ENCODE assay signal across 36 cellular contexts in genomic region chr19:5365905-5366304, GRCh38.
"Had no signal": no experiment of that assay in that cellular context is flagged by ENCODE, and none has a peak within 500 bp of the region (broad histone marks: within the 10 kb centered on the region; RNA-seq: fewer than 3 reads in every experiment).

No MANE protein-coding gene starts in this region.

- H3K4me3 ChIP-seq: MG63 had no signal

- DNase-seq: Karpas-422, Kasumi-1, MG63, MM.1S, MV-4-11, NCI-H1048, NCI-H1092, NCI-H1092 treated with DMSO at 0.1 percent for 48 hours, NCI-H1105, NCI-H1105 treated with DMSO at 0.1 percent for 48 hours, NCI-H1417, NCI-H1417 treated with DMSO at 0.1 percent for 48 hours, NCI-H1436, NCI-H1436 treated with DMSO at 0.1 percent for 48 hours, NCI-H146, NCI-H1694, NCI-H1694 treated with DMSO at 0.1 percent for 48 hours, NCI-H187, NCI-H187 treated with DMSO at 0.1 percent for 48 hours, NCI-H1930, NCI-H2029, NCI-H2029 treated with DMSO at 0.1 percent for 48 hours, NCI-H2081, NCI-H2081 treated with DMSO at 0.1 percent for 48 hours, NCI-H2107, NCI-H2171, NCI-H2171 treated with DMSO at 0.1 percent for 48 hours, NCI-H2227 treated with DMSO at 0.1 percent for 48 hours, NCI-H226, NCI-H345, NCI-H446, NCI-H446 treated with DMSO at 0.1 percent for 48 hours, NCI-H510A, NCI-H510A treated with DMSO at 0.1 percent for 48 hours, NCI-H524, NCI-H524 treated with DMSO at 0.1 percent for 48 hours had no signal

- H3K27me3 ChIP-seq: MG63 had no signal

- H3K9me3 ChIP-seq: MG63 had no signal

- H3K36me3 ChIP-seq: MG63 had no signal
